ENCODE assay signal across 15 cellular contexts in genomic region chr3:25889132-25889917, GRCh38.
DNase-seq lines count a peak whose midpoint lies in the region; ATAC-seq and TF ChIP-seq lines count a peak whose summit lies in the region.
"Had no signal": no experiment of that assay in that cellular context is flagged by ENCODE, and none has a peak within 500 bp of the region (broad histone marks: within the 10 kb centered on the region; RNA-seq: fewer than 3 reads in every experiment).

No MANE protein-coding gene starts in this region.

- H3K36me3 ChIP-seq in HEK293 (ENCODE audit: control insufficient read depth in 2 of 2, insufficient read depth in 1 of 2, low read length in 2 of 2) (no peaks in the 10 kb centered on the region), endodermal cell (ENCODE audit: control insufficient read depth, insufficient read depth, low read length) (no peaks in the 10 kb centered on the region)
- H3K36me3 ChIP-seq: SJSA1 had no signal

- no peaks in the 10 kb centered on the region for H3K36me3 Mint-ChIP-seq in endodermal cell (ENCODE audit: low read depth)

- H3K9ac ChIP-seq in endodermal cell (ENCODE audit: extremely low read depth, low read length, poor library complexity, severe bottlenecking) = no peak overlapping the region

- H3K9me3 Mint-ChIP-seq in endodermal cell = no peaks in the 10 kb centered on the region

- H3K27me3 Mint-ChIP-seq in endodermal cell (ENCODE audit: insufficient read depth) = no peaks in the 10 kb centered on the region

- peak; percentile 16 for DNase-seq in H4 (ENCODE audit: low spot score)
- peak; percentile 19 for DNase-seq in NCI-H345 treated with DMSO at 0.1 percent for 48 hours (lab: John Stamatoyannopoulos, UW; ENCODE audit: unreplicated experiment)
- peak; percentile 60 for DNase-seq in endodermal cell
- no peak for DNase-seq in superior temporal gyrus (ENCODE audit: extremely low spot score)
- DNase-seq in NK-92 (lab: John Stamatoyannopoulos, UW; ENCODE audit: unreplicated experiment) = no peak
- DNase-seq: Caco-2; DMS153; NCI-H526; NK-92 treated with Interleukin-12 subunit alpha and Interleukin-12 subunit beta, amount 100 ng/mL, for 24 hours; PC-9 had no signal

- no peaks in the 10 kb centered on the region for H3K9me3 ChIP-seq in HEK293 (ENCODE audit: control insufficient read depth, insufficient read depth, low read depth, low read length)
- H3K9me3 ChIP-seq in endodermal cell (ENCODE audit: control insufficient read depth, low read length) = no peaks in the 10 kb centered on the region
- H3K9me3 ChIP-seq: Caco-2, SJSA1 had no signal

- 75 to 92% methylated on average over 2 of the region's 2 CpGs for WGBS in endodermal cell (ENCODE audit: insufficient coverage in 1 of 2, insufficient read length in 1 of 2), 2 experiments

- H3K27me3 ChIP-seq in endodermal cell (ENCODE audit: control insufficient read depth, insufficient read depth, low read length, poor library complexity, severe bottlenecking) = no peaks in the 10 kb centered on the region
- H3K27me3 ChIP-seq: SJSA1 had no signal

- H3K4me3 ChIP-seq in HEK293 (ENCODE audit: low read depth, low read length) (no peak overlapping the region), endodermal cell (ENCODE audit: low read length) (no peak overlapping the region)
- H3K4me3 ChIP-seq: PC-9, SJSA1 had no signal

- TF ChIP-seq CTCF in HEK293 (tag by site-specific recombination; IDR thresholded peaks at IDR 0.05) (no peak), endodermal cell (conservative IDR thresholded peaks at IDR 0.05) (no peak)

- H3K4me1 ChIP-seq in HEK293 (ENCODE audit: control insufficient read depth, insufficient read depth, low read length) (no peaks in the 10 kb centered on the region), endodermal cell (ENCODE audit: control insufficient read depth, insufficient read depth, low read length) (peaks cover 5% of the 10 kb centered on the region)
- H3K4me1 ChIP-seq: Caco-2, SJSA1 had no signal

- no peak for ATAC-seq in GM19324 (IDR thresholded peaks at IDR 0.05; ENCODE audit: low FRiP score, unreplicated experiment)
- no peak for ATAC-seq in HG03280 (IDR thresholded peaks at IDR 0.05; ENCODE audit: unreplicated experiment)

- H3K27ac ChIP-seq in HEK293 (ENCODE audit: extremely low read depth, low read depth, low read length) (no peak overlapping the region), endodermal cell (ENCODE audit: low read depth, low read length) (no peak overlapping the region)
- H3K27ac ChIP-seq: HL-60, PC-9, SJSA1 had no signal

- POLR2A ChIA-PET in HEK293 (lab: Yijun Ruan, JAX) = no interaction called here

- H3K4me1 Mint-ChIP-seq in endodermal cell = peaks cover 14% of the 10 kb centered on the region

- CTCF ChIA-PET in HEK293 (lab: Yijun Ruan, JAX) = interaction anchor here (0.7 to 1.1 kb wide), 2 partner anchors 21 to 22 kb away, joined by 3 read pairs; no protein-coding TSS in a partner anchor

- peak overlapping the region; percentile 17 for H3K27ac Mint-ChIP-seq in endodermal cell

- H3K4me3 Mint-ChIP-seq in endodermal cell = no peak overlapping the region

TF ChIP-seq in HEK293, 187 proteins besides CTCF, POLR2A, EP300 and RAD21:
- TF ChIP-seq ZNF660 (tag by site-specific recombination; IDR thresholded peaks at IDR 0.05) (no peak), ZNF366 (tag by site-specific recombination; conservative IDR thresholded peaks at IDR 0.05) (peak; percentile 52)

Comparison
In these comparisons a context has a peak if more than half of its experiments do, and no peak if none do; other contexts are left out.
1. DNase-seq: peak in H4 (single experiment), NCI-H345 treated with DMSO at 0.1 percent for 48 hours (single experiment) and endodermal cell (single experiment); none in superior temporal gyrus (single experiment) and NK-92 (single experiment).